ENCODE assay signal across 1 cellular context in genomic region chr9:27407966-27408365, GRCh38.
TF ChIP-seq lines count a peak whose summit lies in the region.

No MANE protein-coding gene starts in this region.

TF ChIP-seq in WTC11, 78 proteins besides CTCF, POLR2A, EP300 and RAD21 (continued from another document):
- TF ChIP-seq, protein P1, sequence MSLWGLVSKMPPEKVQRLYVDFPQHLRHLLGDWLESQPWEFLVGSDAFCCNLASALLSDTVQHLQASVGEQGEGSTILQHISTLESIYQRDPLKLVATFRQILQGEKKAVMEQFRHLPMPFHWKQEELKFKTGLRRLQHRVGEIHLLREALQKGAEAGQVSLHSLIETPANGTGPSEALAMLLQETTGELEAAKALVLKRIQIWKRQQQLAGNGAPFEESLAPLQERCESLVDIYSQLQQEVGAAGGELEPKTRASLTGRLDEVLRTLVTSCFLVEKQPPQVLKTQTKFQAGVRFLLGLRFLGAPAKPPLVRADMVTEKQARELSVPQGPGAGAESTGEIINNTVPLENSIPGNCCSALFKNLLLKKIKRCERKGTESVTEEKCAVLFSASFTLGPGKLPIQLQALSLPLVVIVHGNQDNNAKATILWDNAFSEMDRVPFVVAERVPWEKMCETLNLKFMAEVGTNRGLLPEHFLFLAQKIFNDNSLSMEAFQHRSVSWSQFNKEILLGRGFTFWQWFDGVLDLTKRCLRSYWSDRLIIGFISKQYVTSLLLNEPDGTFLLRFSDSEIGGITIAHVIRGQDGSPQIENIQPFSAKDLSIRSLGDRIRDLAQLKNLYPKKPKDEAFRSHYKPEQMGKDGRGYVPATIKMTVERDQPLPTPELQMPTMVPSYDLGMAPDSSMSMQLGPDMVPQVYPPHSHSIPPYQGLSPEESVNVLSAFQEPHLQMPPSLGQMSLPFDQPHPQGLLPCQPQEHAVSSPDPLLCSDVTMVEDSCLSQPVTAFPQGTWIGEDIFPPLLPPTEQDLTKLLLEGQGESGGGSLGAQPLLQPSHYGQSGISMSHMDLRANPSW (CRISPR knock-in tag; conservative IDR thresholded peaks at IDR 0.05; ENCODE audit: low read depth): no peak
- no peak for TF ChIP-seq ZNF317 (CRISPR knock-in tag; IDR thresholded peaks at IDR 0.05; ENCODE audit: borderline replicate concordance, low read depth)
- TF ChIP-seq JAZF1 (CRISPR knock-in tag; IDR thresholded peaks at IDR 0.05): no peak
- TF ChIP-seq, protein P2, sequence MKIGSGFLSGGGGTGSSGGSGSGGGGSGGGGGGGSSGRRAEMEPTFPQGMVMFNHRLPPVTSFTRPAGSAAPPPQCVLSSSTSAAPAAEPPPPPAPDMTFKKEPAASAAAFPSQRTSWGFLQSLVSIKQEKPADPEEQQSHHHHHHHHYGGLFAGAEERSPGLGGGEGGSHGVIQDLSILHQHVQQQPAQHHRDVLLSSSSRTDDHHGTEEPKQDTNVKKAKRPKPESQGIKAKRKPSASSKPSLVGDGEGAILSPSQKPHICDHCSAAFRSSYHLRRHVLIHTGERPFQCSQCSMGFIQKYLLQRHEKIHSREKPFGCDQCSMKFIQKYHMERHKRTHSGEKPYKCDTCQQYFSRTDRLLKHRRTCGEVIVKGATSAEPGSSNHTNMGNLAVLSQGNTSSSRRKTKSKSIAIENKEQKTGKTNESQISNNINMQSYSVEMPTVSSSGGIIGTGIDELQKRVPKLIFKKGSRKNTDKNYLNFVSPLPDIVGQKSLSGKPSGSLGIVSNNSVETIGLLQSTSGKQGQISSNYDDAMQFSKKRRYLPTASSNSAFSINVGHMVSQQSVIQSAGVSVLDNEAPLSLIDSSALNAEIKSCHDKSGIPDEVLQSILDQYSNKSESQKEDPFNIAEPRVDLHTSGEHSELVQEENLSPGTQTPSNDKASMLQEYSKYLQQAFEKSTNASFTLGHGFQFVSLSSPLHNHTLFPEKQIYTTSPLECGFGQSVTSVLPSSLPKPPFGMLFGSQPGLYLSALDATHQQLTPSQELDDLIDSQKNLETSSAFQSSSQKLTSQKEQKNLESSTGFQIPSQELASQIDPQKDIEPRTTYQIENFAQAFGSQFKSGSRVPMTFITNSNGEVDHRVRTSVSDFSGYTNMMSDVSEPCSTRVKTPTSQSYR (CRISPR knock-in tag; IDR thresholded peaks at IDR 0.05): no peak
- TF ChIP-seq ESRRA (CRISPR knock-in tag; IDR thresholded peaks at IDR 0.05; ENCODE audit: borderline replicate concordance): no peak
- TF ChIP-seq, protein P3, sequence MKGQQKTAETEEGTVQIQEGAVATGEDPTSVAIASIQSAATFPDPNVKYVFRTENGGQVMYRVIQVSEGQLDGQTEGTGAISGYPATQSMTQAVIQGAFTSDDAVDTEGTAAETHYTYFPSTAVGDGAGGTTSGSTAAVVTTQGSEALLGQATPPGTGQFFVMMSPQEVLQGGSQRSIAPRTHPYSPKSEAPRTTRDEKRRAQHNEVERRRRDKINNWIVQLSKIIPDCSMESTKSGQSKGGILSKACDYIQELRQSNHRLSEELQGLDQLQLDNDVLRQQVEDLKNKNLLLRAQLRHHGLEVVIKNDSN (CRISPR knock-in tag; IDR thresholded peaks at IDR 0.05): no peak
- TF ChIP-seq ZNF219 (CRISPR knock-in tag; IDR thresholded peaks at IDR 0.05; ENCODE audit: borderline replicate concordance): no peak
- TF ChIP-seq, protein P4, sequence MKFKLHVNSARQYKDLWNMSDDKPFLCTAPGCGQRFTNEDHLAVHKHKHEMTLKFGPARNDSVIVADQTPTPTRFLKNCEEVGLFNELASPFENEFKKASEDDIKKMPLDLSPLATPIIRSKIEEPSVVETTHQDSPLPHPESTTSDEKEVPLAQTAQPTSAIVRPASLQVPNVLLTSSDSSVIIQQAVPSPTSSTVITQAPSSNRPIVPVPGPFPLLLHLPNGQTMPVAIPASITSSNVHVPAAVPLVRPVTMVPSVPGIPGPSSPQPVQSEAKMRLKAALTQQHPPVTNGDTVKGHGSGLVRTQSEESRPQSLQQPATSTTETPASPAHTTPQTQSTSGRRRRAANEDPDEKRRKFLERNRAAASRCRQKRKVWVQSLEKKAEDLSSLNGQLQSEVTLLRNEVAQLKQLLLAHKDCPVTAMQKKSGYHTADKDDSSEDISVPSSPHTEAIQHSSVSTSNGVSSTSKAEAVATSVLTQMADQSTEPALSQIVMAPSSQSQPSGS (CRISPR knock-in tag; IDR thresholded peaks at IDR 0.05; ENCODE audit: borderline replicate concordance, low read depth): no peak
- no peak for TF ChIP-seq TP53 (CRISPR knock-in tag; IDR thresholded peaks at IDR 0.05)
- TF ChIP-seq, protein P5, sequence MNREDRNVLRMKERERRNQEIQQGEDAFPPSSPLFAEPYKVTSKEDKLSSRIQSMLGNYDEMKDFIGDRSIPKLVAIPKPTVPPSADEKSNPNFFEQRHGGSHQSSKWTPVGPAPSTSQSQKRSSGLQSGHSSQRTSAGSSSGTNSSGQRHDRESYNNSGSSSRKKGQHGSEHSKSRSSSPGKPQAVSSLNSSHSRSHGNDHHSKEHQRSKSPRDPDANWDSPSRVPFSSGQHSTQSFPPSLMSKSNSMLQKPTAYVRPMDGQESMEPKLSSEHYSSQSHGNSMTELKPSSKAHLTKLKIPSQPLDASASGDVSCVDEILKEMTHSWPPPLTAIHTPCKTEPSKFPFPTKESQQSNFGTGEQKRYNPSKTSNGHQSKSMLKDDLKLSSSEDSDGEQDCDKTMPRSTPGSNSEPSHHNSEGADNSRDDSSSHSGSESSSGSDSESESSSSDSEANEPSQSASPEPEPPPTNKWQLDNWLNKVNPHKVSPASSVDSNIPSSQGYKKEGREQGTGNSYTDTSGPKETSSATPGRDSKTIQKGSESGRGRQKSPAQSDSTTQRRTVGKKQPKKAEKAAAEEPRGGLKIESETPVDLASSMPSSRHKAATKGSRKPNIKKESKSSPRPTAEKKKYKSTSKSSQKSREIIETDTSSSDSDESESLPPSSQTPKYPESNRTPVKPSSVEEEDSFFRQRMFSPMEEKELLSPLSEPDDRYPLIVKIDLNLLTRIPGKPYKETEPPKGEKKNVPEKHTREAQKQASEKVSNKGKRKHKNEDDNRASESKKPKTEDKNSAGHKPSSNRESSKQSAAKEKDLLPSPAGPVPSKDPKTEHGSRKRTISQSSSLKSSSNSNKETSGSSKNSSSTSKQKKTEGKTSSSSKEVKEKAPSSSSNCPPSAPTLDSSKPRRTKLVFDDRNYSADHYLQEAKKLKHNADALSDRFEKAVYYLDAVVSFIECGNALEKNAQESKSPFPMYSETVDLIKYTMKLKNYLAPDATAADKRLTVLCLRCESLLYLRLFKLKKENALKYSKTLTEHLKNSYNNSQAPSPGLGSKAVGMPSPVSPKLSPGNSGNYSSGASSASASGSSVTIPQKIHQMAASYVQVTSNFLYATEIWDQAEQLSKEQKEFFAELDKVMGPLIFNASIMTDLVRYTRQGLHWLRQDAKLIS (CRISPR knock-in tag; IDR thresholded peaks at IDR 0.05; ENCODE audit: borderline replicate concordance): no peak
- no peak for TF ChIP-seq SMAD4 (CRISPR knock-in tag; IDR thresholded peaks at IDR 0.05)
- TF ChIP-seq, protein P6, sequence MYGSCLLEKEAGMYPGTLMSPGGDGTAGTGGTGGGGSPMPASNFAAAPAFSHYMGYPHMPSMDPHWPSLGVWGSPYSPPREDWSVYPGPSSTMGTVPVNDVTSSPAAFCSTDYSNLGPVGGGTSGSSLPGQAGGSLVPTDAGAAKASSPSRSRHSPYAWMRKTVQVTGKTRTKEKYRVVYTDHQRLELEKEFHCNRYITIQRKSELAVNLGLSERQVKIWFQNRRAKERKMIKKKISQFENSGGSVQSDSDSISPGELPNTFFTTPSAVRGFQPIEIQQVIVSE (CRISPR knock-in tag; IDR thresholded peaks at IDR 0.05; ENCODE audit: borderline replicate concordance): no peak
- TF ChIP-seq GABPB1 (CRISPR knock-in tag; IDR thresholded peaks at IDR 0.05): no peak
- no peak for TF ChIP-seq ZNF512 (CRISPR knock-in tag; IDR thresholded peaks at IDR 0.05; ENCODE audit: borderline replicate concordance)
